In genomic region chr6:10968776-10969175, GRCh38 we compare ENCODE assay signal across 22 cellular contexts.
DNase-seq lines count a peak whose midpoint lies in the region; ATAC-seq and TF ChIP-seq lines count a peak whose summit lies in the region.
"Had no signal": no experiment of that assay in that cellular context is flagged by ENCODE, and none has a peak within 500 bp of the region (broad histone marks: within the 10 kb centered on the region; RNA-seq: fewer than 3 reads in every experiment).

No MANE protein-coding gene starts in this region.

- peaks cover 4% of the 10 kb centered on the region for H3K27me3 ChIP-seq in CD4-positive, alpha-beta T cell (ENCODE audit: control insufficient read depth, insufficient read depth, low read length)
- H3K27me3 ChIP-seq: colonic mucosa, foreskin keratinocyte had no signal

- H3K27me3 Mint-ChIP-seq in CD4-positive, alpha-beta T cell: peaks cover 17% of the 10 kb centered on the region

- H3K4me1 Mint-ChIP-seq in CD4-positive, alpha-beta T cell (ENCODE audit: low read depth): no peaks in the 10 kb centered on the region
- H3K4me1 Mint-ChIP-seq: CD4-positive, alpha-beta memory T cell had no signal

- no peak for ATAC-seq in HG02610 (IDR thresholded peaks at IDR 0.05; ENCODE audit: unreplicated experiment)
- ATAC-seq in HG03565 (IDR thresholded peaks at IDR 0.05; ENCODE audit: unreplicated experiment): no peak
- ATAC-seq in CD4-positive, alpha-beta T cell (ENCODE audit: poor library complexity): no peak
- ATAC-seq: activated CD8-positive, alpha-beta T cell treated with anti-CD3 and anti-CD28 coated beads for 36 hours; foreskin keratinocyte had no signal

- POLR2A ChIA-PET in AG04449 (lab: Yijun Ruan, JAX): no interaction called here
- POLR2A ChIA-PET in CD4-positive, alpha-beta T cell (lab: Charles Lee): no interaction called here
- POLR2A ChIA-PET in GM10248 (lab: Yijun Ruan, JAX): no interaction called here

- no peak overlapping the region for H3K27ac ChIP-seq in CD4-positive, alpha-beta T cell (ENCODE audit: low read depth, low read length)
- H3K27ac ChIP-seq: colonic mucosa, foreskin keratinocyte, RWPE1 had no signal

- H3K4me3 ChIP-seq in AG04449 (ENCODE audit: low read depth, low read length) (no peak overlapping the region), astrocyte of the cerebellum (ENCODE audit: low read depth, low read length) (no peak overlapping the region), foreskin fibroblast (ENCODE audit: low read depth in 1 of 2, low read length in 2 of 2) (no peak overlapping the region)
- H3K4me3 ChIP-seq: colonic mucosa, lung had no signal

- TF ChIP-seq CTCF in AG04449 (IDR thresholded peaks at IDR 0.05; ENCODE audit: insufficient read depth, low read length, missing control alignments) (no peak), astrocyte of the cerebellum (IDR thresholded peaks at IDR 0.05; ENCODE audit: low read depth, low read length, missing control alignments) (no peak), foreskin fibroblast (IDR thresholded peaks at IDR 0.05; ENCODE audit: low read depth, low read length) (no peak), GM10248 (IDR thresholded peaks at IDR 0.05; ENCODE audit: control extremely low read depth, extremely low read depth, low read depth, missing control alignments) (no peak)
- TF ChIP-seq CTCF in CD4-positive, alpha-beta T cell (IDR thresholded peaks at IDR 0.05): no peak

- in situ Hi-C loops in astrocyte of the cerebellum (cut with HindIII; ENCODE audit: low sequenced_read_pairs): no loop called here

- peaks cover 14% of the 10 kb centered on the region for H3K9me3 ChIP-seq in CD4-positive, alpha-beta T cell (ENCODE audit: control insufficient read depth, low read length)
- H3K9me3 ChIP-seq: colonic mucosa had no signal

- DNase-seq in AG04449 (ENCODE audit: low read depth, low spot score) (peak; percentile 67), GM03348 (ENCODE audit: low spot score) (peak; percentile 74), astrocyte of the cerebellum (ENCODE audit: low read depth) (peak; percentile 5), foreskin fibroblast (peak; percentile 6 to 8), GM10248 (ENCODE audit: extremely low spot score) (no peak)
- DNase-seq in CD4-positive, alpha-beta T cell: no peak
- DNase-seq: activated CD4-positive, CD25-positive, alpha-beta regulatory T cell; activated CD8-positive, alpha-beta T cell treated with anti-CD3 and anti-CD28 coated beads for 36 hours; activated gamma-delta T cell treated with Interleukin-2 at 50 U/mL for 16 hours; aorta; CD4-positive, alpha-beta memory T cell; colonic mucosa; foreskin keratinocyte; H7; NCI-H524; nucleus accumbens; substantia nigra; T1000 had no signal

- no peaks in the 10 kb centered on the region for H3K36me3 Mint-ChIP-seq in CD4-positive, alpha-beta T cell (ENCODE audit: low read depth)
- H3K36me3 Mint-ChIP-seq: CD4-positive, alpha-beta memory T cell had no signal

- intact Hi-C loops in CD4-positive, alpha-beta T cell (cut with DNase I, micrococcal nuclease): no loop called here

- CTCF ChIA-PET in AG04449 (lab: Yijun Ruan, JAX) (interaction anchor here (1.0 to 5.8 kb wide), 2 partner anchors 14 to 96 kb away, joined by 3 to 29 read pairs; no protein-coding TSS in a partner anchor), GM10248 (lab: Yijun Ruan, JAX) (interaction anchor here (1.2 to 3.8 kb wide), 3 partner anchors 11 to 19 kb away, joined by 3 to 17 read pairs (median 4); no protein-coding TSS in a partner anchor)
- CTCF ChIA-PET in CD4-positive, alpha-beta T cell (lab: Charles Lee): no interaction called here

- peaks cover 12% of the 10 kb centered on the region for H3K9me3 Mint-ChIP-seq in CD4-positive, alpha-beta T cell

- H3K4me3 Mint-ChIP-seq in CD4-positive, alpha-beta T cell: no peak overlapping the region
- H3K4me3 Mint-ChIP-seq: activated CD8-positive, alpha-beta T cell treated with anti-CD3 and anti-CD28 coated beads for 36 hours; CD4-positive, alpha-beta memory T cell had no signal

- no peak overlapping the region for H3K27ac Mint-ChIP-seq in CD4-positive, alpha-beta T cell
- H3K27ac Mint-ChIP-seq: activated CD8-positive, alpha-beta T cell treated with anti-CD3 and anti-CD28 coated beads for 36 hours; CD4-positive, alpha-beta memory T cell had no signal

Comparison
In these comparisons a context has a peak if more than half of its experiments do, and no peak if none do; other contexts are left out.
1. DNase-seq: peak in AG04449 (single experiment), GM03348 (single experiment), astrocyte of the cerebellum (single experiment) and foreskin fibroblast (2 of 2); none in CD4-positive, alpha-beta T cell (0 of 10) and GM10248 (single experiment).